Comparison of ENCODE assay signal across 1 cellular context in genomic region chrX:95058815-95059214, GRCh38.
A peak's percentile ranks its signal among the peaks of the same experiment; 100 is the strongest.
TF ChIP-seq lines count a peak whose summit lies in the region.

No MANE protein-coding gene starts in this region.

TF ChIP-seq in IMR-90, 13 proteins besides CTCF, POLR2A, EP300 and RAD21:
- TF ChIP-seq FOS (IDR thresholded peaks at IDR 0.05; ENCODE audit: low read depth, low read length) (peak; percentile 60), RCOR1 (IDR thresholded peaks at IDR 0.05; ENCODE audit: insufficient replicate concordance, low read length) (no peak), NFE2L2 (IDR thresholded peaks at IDR 0.05; ENCODE audit: low read depth, low read length) (no peak), MAFK (IDR thresholded peaks at IDR 0.05; ENCODE audit: low read depth, low read length) (no peak), MAZ (IDR thresholded peaks at IDR 0.05; ENCODE audit: borderline replicate concordance, low read depth, low read length) (no peak), SMC3 (IDR thresholded peaks at IDR 0.05; ENCODE audit: low read depth, low read length) (no peak), USF2 (IDR thresholded peaks at IDR 0.05; ENCODE audit: low read depth, low read length) (no peak), ELK1 (IDR thresholded peaks at IDR 0.05; ENCODE audit: borderline replicate concordance, low read depth, low read length) (no peak)
